ENCODE assay signal across 21 cellular contexts in genomic region chr10:30988831-30989458, GRCh38. TPM values are rescaled to one million over a fixed set of nuclear protein-coding genes. Genes with fewer than 3 reads are reported as not detected.
DNase-seq lines count a peak whose midpoint lies in the region; ATAC-seq, FAIRE-seq and TF ChIP-seq lines count a peak whose summit lies in the region.
"Had no signal": no experiment of that assay in that cellular context is flagged by ENCODE, and none has a peak within 500 bp of the region (broad histone marks: within the 10 kb centered on the region; RNA-seq: fewer than 3 reads in every experiment).

No MANE protein-coding gene starts in this region.

- WGBS in heart right ventricle, 2 donors = 7 to 15% methylated on average over 1 of the region's 1 CpG
- WGBS in sigmoid colon, 2 donors = 89 to 96% methylated on average over 1 of the region's 1 CpG

- intact Hi-C loops in heart right ventricle (cut with DNase I) (loop anchor here in 1 of 10 donors (2.0 kb wide), 1 partner anchor 42 kb away; the partner anchor contains the start of gene ZNF438), sigmoid colon (cut with DNase I) (no loop called here)

- H3K9me3 ChIP-seq in adipocyte (ENCODE audit: control insufficient read depth, low read length) (peaks cover under 1% of the 10 kb centered on the region), heart right ventricle (peaks cover 0 to 8% (median 0%) of the 10 kb centered on the region in 11 donors), sigmoid colon (no peaks in the 10 kb centered on the region)
- H3K9me3 ChIP-seq: transverse colon had no signal

- H3K27ac ChIP-seq in heart right ventricle (peak overlapping the region in 9 of 10 donors; percentile 33 to 84 (median 67)), sigmoid colon (peak overlapping the region in 3 of 4 donors; percentile 0 to 15 (median 2))
- H3K27ac ChIP-seq: transverse colon, VCaP had no signal

- ATAC-seq in heart right ventricle (peak; percentile 22 to 84 (median 75)), GM18511 (IDR thresholded peaks at IDR 0.05; ENCODE audit: unreplicated experiment) (no peak), HG02840 (IDR thresholded peaks at IDR 0.05; ENCODE audit: low FRiP score, unreplicated experiment) (no peak)
- ATAC-seq: natural killer cell treated with Interleukin-12 subunit alpha and Interleukin-12 subunit beta and Interleukin-15 and Interleukin-18, amount 100 ng/mL, for 72 hours had no signal

- TF ChIP-seq CTCF in heart right ventricle (IDR thresholded peaks at IDR 0.05) (no peak), sigmoid colon (IDR thresholded peaks at IDR 0.05) (no peak)

- no peak overlapping the region for H3K4me3 ChIP-seq in adipocyte (ENCODE audit: low read length)
- H3K4me3 ChIP-seq in heart right ventricle = peak overlapping the region in 1 of 10 donors; percentile 1
- no peak overlapping the region for H3K4me3 ChIP-seq in sigmoid colon
- H3K4me3 ChIP-seq: transverse colon had no signal

- no peaks in the 10 kb centered on the region for H3K27me3 ChIP-seq in adipocyte (replicated peaks; ENCODE audit: control insufficient read depth, insufficient read depth, low read length)
- no peaks in the 10 kb centered on the region for H3K27me3 ChIP-seq in heart right ventricle
- H3K27me3 ChIP-seq in sigmoid colon = no peaks in the 10 kb centered on the region
- H3K27me3 ChIP-seq: transverse colon had no signal

- H3K9ac ChIP-seq in adipocyte (ENCODE audit: low read length) = peak overlapping the region; percentile 60

- H3K4me1 ChIP-seq in adipocyte (ENCODE audit: control insufficient read depth, insufficient read depth, low read length) (peaks cover 76% of the 10 kb centered on the region), heart right ventricle (peaks cover 0 to 83% (median 60%) of the 10 kb centered on the region in 9 donors), sigmoid colon (peaks cover 0 to 32% (median 21%) of the 10 kb centered on the region in 4 donors)

- FAIRE-seq in HTR-8/SVneo (lab: Jason Lieb, UNC) = no peak

- TF ChIP-seq EP300 in sigmoid colon (IDR thresholded peaks at IDR 0.05) = no peak

- DNase-seq in HCEC 1CT (peak; percentile 14), adipocyte (ENCODE audit: low read depth) (peak; percentile 30), heart right ventricle (no peak), sigmoid colon (no peak), HTR-8/SVneo (ENCODE audit: insufficient read length, low spot score) (no peak), cerebellum (ENCODE audit: low spot score) (no peak)
- DNase-seq: activated CD4-positive, alpha-beta memory T cell treated with anti-CD3 and anti-CD28 coated beads, Interleukin-2, amount 10 ng/mL, durations not matched to agents 7 days and 5 days; activated T-cell treated with anti-CD3 and anti-CD28 coated beads, Interleukin-2, amount 50 U/mL, for 1 hour; CD4-positive, alpha-beta memory T cell; DMS79; glutamatergic neuron; MV-4-11; NCI-H187; NCI-H446; NK-92 treated with Interleukin-12 subunit alpha and Interleukin-12 subunit beta, amount 100 ng/mL, for 24 hours; SW 1271; transverse colon had no signal

- TF ChIP-seq POLR2A in sigmoid colon (IDR thresholded peaks at IDR 0.05) = no peak

- peaks cover 1% of the 10 kb centered on the region for H3K36me3 ChIP-seq in adipocyte (ENCODE audit: control insufficient read depth, insufficient read depth, low read length, severe bottlenecking)
- peaks cover 0 to 2% (median 0%) of the 10 kb centered on the region in 9 donors for H3K36me3 ChIP-seq in heart right ventricle
- H3K36me3 ChIP-seq in sigmoid colon = no peaks in the 10 kb centered on the region
- H3K36me3 ChIP-seq: transverse colon had no signal

RNA-seq across cellular contexts. Expression of gene ZNF438, which starts 42.7 kb away (rescaled TPM):
- 10 to 100 TPM in 8 of 10 donors, 1 to 10 TPM in 2; 9.3 to 16.1 (median 12.4) TPM for total RNA-seq in heart right ventricle
- polyA plus RNA-seq in heart right ventricle = 10 to 100 TPM in 1 of 2 donors, 1 to 10 TPM in 1; 7.8 to 21.1 TPM
- total RNA-seq in sigmoid colon = 10 to 100 TPM; 11.9 to 18.9 (median 15.6) TPM
- polyA plus RNA-seq in sigmoid colon = 1 to 10 TPM; 3.9 to 7.2 (median 4.0) TPM
- 3.8 TPM for total RNA-seq in cerebellum

Comparison
In these comparisons a context has a peak if more than half of its experiments do, and no peak if none do; other contexts are left out.
1. DNase-seq: peak in HCEC 1CT (single experiment) and adipocyte (single experiment); none in heart right ventricle (0 of 2), sigmoid colon (single experiment), HTR-8/SVneo (single experiment) and cerebellum (single experiment).
2. ATAC-seq: peak in heart right ventricle (8 of 8); none in GM18511 (single experiment) and HG02840 (single experiment).